8 cellular contexts compared by ENCODE assay signal in the genomic region with DNA sequence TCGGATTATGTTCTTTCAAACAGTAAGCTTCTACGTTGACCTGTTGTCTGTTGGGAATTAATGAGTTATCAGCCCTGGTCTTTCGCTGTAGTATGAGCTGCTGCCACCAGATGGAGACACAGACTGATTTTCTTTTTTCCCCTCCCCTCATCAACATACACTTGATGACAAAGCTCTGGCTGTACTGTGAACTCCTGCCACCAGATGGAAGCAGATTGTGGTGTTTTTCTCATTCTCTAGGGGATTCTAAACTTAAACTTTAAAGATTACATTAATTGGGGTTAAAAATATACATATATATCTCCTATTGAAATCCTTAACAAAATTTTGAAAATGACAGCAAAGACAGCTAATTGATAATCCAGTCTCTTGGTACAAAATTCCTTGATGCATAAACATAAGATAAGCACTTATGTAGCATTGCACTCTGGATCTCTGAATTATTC. TPM values are rescaled to one million over a fixed set of nuclear protein-coding genes. Genes with fewer than 3 reads are reported as not detected.
DNase-seq lines count a peak whose midpoint lies in the region; ATAC-seq, FAIRE-seq and TF ChIP-seq lines count a peak whose summit lies in the region.

No MANE protein-coding gene starts in this region.

- no peak overlapping the region for H3K27ac Mint-ChIP-seq in CD4-positive, CD25-positive, alpha-beta regulatory T cell
- no peak overlapping the region for H3K27ac Mint-ChIP-seq in activated CD4-positive, alpha-beta T cell treated with anti-CD3 and anti-CD28 coated beads for 36 hours

- H3K36me3 Mint-ChIP-seq in CD4-positive, CD25-positive, alpha-beta regulatory T cell: peaks cover 6% of the 10 kb centered on the region
- peaks cover 29% of the 10 kb centered on the region for H3K36me3 Mint-ChIP-seq in activated CD4-positive, alpha-beta T cell treated with anti-CD3 and anti-CD28 coated beads for 36 hours (ENCODE audit: low read depth)

- no peak overlapping the region for H3K27ac ChIP-seq in CD4-positive, CD25-positive, alpha-beta regulatory T cell (ENCODE audit: insufficient read depth, low read length, poor library complexity, severe bottlenecking)
- H3K27ac ChIP-seq in HepG2 (ENCODE audit: extremely low read length, insufficient read depth, low read length): no peak overlapping the region

- in situ Hi-C loops in HepG2 (cut with HindIII; ENCODE audit: extremely low pct_ligation_motif_present, low pct_unique_long_range_greater_than_20kb): loop anchor here (25.0 kb wide), 1 partner anchor 202 kb away; no protein-coding TSS in a partner anchor

- WGBS in HepG2 (ENCODE audit: low lambda C conversion rate): 17% methylated on average over 3 of the region's 3 CpGs

- H3K9me3 Mint-ChIP-seq in CD4-positive, CD25-positive, alpha-beta regulatory T cell: no peaks in the 10 kb centered on the region
- H3K9me3 Mint-ChIP-seq in activated CD4-positive, alpha-beta T cell treated with anti-CD3 and anti-CD28 coated beads for 36 hours (ENCODE audit: low read depth): no peaks in the 10 kb centered on the region

- TF ChIP-seq POLR2A in HepG2 (IDR thresholded peaks at IDR 0.05; ENCODE audit: insufficient read depth in 1 of 2, low read depth in 2 of 2, low read length in 2 of 2): no peak

- TF ChIP-seq CTCF in choroid plexus epithelial cell (conservative IDR thresholded peaks at IDR 0.05; ENCODE audit: low read depth, low read length) (peak; percentile 82), HepG2 (CRISPR knock-in tag; IDR thresholded peaks at IDR 0.05) (peak; percentile 84)

- H3K27me3 Mint-ChIP-seq in CD4-positive, CD25-positive, alpha-beta regulatory T cell: no peaks in the 10 kb centered on the region
- no peaks in the 10 kb centered on the region for H3K27me3 Mint-ChIP-seq in activated CD4-positive, alpha-beta T cell treated with anti-CD3 and anti-CD28 coated beads for 36 hours

- intact Hi-C loops in activated CD4-positive, alpha-beta T cell treated with anti-CD3 and anti-CD28 coated beads for 36 hours (cut with DNase I, micrococcal nuclease): loop anchor here (1.0 to 10.0 kb wide), 8 partner anchors 43 to 1919 kb away; a partner anchor contains a TSS
- intact Hi-C loops in HepG2 (cut with micrococcal nuclease; ENCODE audit: unreplicated experiment): loop anchor here (1.0 to 5.0 kb wide), 2 partner anchors 152 to 207 kb away; no protein-coding TSS in a partner anchor

- CTCF ChIA-PET in activated CD4-positive, alpha-beta T cell treated with anti-CD3 and anti-CD28 coated beads for 36 hours (lab: Charles Lee): interaction anchor here (0.6 to 1.9 kb wide), 33 partner anchors 10 to 1601 kb away, joined by 3 to 14 read pairs (median 4); no protein-coding TSS in a partner anchor
- CTCF ChIA-PET in HepG2 (lab: Yijun Ruan, JAX; ENCODE audit: low intra/inter-chr PET ratio, low total read pairs): interaction anchor here (1.2 to 1.6 kb wide), 2 partner anchors 151 to 207 kb away, joined by 4 to 17 read pairs; no protein-coding TSS in a partner anchor

- no peaks in the 10 kb centered on the region for H3K4me1 ChIP-seq in CD4-positive, CD25-positive, alpha-beta regulatory T cell (ENCODE audit: control insufficient read depth, insufficient read depth, low read length, poor library complexity, severe bottlenecking)
- H3K4me1 ChIP-seq in HepG2 (ENCODE audit: insufficient read depth, low read length): no peaks in the 10 kb centered on the region

- H3K4me3 Mint-ChIP-seq in CD4-positive, CD25-positive, alpha-beta regulatory T cell: no peak overlapping the region
- H3K4me3 Mint-ChIP-seq in activated CD4-positive, alpha-beta T cell treated with anti-CD3 and anti-CD28 coated beads for 36 hours: no peak overlapping the region

- no peak for TF ChIP-seq EP300 in HepG2 (IDR thresholded peaks at IDR 0.05; ENCODE audit: low read depth in 2 of 2, low read length in 2 of 2)
- no peak for TF ChIP-seq EP300 in HepG2 (CRISPR knock-in tag; IDR thresholded peaks at IDR 0.05; ENCODE audit: borderline replicate concordance)

- H3K9me3 ChIP-seq in CD4-positive, CD25-positive, alpha-beta regulatory T cell (ENCODE audit: control insufficient read depth in 2 of 2, low read length in 2 of 2): no peaks in the 10 kb centered on the region
- H3K9me3 ChIP-seq in HepG2 (ENCODE audit: low read length): no peaks in the 10 kb centered on the region

- H4K20me1 ChIP-seq in HepG2 (ENCODE audit: insufficient read depth, low read length): no peaks in the 10 kb centered on the region

- no peaks in the 10 kb centered on the region for H3K79me2 ChIP-seq in HepG2 (ENCODE audit: insufficient read depth, low read length)

- H3K36me3 ChIP-seq in CD4-positive, CD25-positive, alpha-beta regulatory T cell (ENCODE audit: control insufficient read depth, insufficient read depth, low read length): peaks cover 3% of the 10 kb centered on the region
- H3K36me3 ChIP-seq in HepG2 (replicated peaks in 1 of 2; ENCODE audit: control insufficient read depth in 1 of 2, insufficient read depth in 2 of 2, low read length in 2 of 2): peaks cover 0 to 14% of the 10 kb centered on the region in 2 experiments; a peak in 4 of 5 replicates

- H3K4me1 Mint-ChIP-seq in CD4-positive, CD25-positive, alpha-beta regulatory T cell: peaks cover 4 to 12% (median 7%) of the 10 kb centered on the region in 4 donors
- H3K4me1 Mint-ChIP-seq in activated CD4-positive, alpha-beta T cell treated with anti-CD3 and anti-CD28 coated beads for 36 hours: peaks cover 21% of the 10 kb centered on the region

- no peak overlapping the region for H2AFZ ChIP-seq in HepG2 (ENCODE audit: low read length)

- no peak overlapping the region for H3K9ac ChIP-seq in HepG2 (ENCODE audit: insufficient read depth, low read depth, low read length)

- H3K27me3 ChIP-seq in CD4-positive, CD25-positive, alpha-beta regulatory T cell (ENCODE audit: control insufficient read depth, insufficient read depth, low read length): no peaks in the 10 kb centered on the region
- H3K27me3 ChIP-seq in HepG2 (ENCODE audit: control insufficient read depth in 1 of 2, insufficient read depth in 2 of 2, low read length in 2 of 2): no peaks in the 10 kb centered on the region

- H3K4me2 ChIP-seq in HepG2 (ENCODE audit: low read depth, low read length): no peak overlapping the region

- peak; percentile 96 for FAIRE-seq in HepG2 (lab: Jason Lieb, UNC)

- peak; percentile 51 for TF ChIP-seq RAD21 in HepG2 (CRISPR knock-in tag; IDR thresholded peaks at IDR 0.05)

- peak; percentile 98 to 99 for ATAC-seq in CD4-positive, CD25-positive, alpha-beta regulatory T cell (ENCODE audit: low read depth in 2 of 2)
- ATAC-seq in GM19372 (IDR thresholded peaks at IDR 0.05; ENCODE audit: low read depth, unreplicated experiment): peak; percentile 51
- ATAC-seq in HG03439 (IDR thresholded peaks at IDR 0.05; ENCODE audit: unreplicated experiment): peak; percentile 90
- ATAC-seq in activated CD4-positive, alpha-beta T cell treated with anti-CD3 and anti-CD28 coated beads for 36 hours: peak; percentile 79
- ATAC-seq in HepG2: peak; percentile 91

- POLR2A ChIA-PET in activated CD4-positive, alpha-beta T cell treated with anti-CD3 and anti-CD28 coated beads for 36 hours (lab: Charles Lee): interaction anchor here (0.7 kb wide), 1 partner anchor 110 kb away, joined by 4 read pairs; no protein-coding TSS in a partner anchor
- POLR2A ChIA-PET in HepG2 (lab: Yijun Ruan, JAX): no interaction called here

- H3K4me3 ChIP-seq in CD4-positive, CD25-positive, alpha-beta regulatory T cell (ENCODE audit: low read depth, low read length): no peak overlapping the region
- no peak overlapping the region for H3K4me3 ChIP-seq in choroid plexus epithelial cell (ENCODE audit: low read depth, low read length)
- H3K4me3 ChIP-seq in HepG2 (replicated peaks in 1 of 3; ENCODE audit: insufficient read depth in 1 of 3, low read depth in 2 of 3, low read length in 3 of 3): no peak overlapping the region

- peak; percentile 46 to 85 (median 73) for DNase-seq in CD4-positive, CD25-positive, alpha-beta regulatory T cell
- peak; percentile 79 for DNase-seq in NCI-H460 (ENCODE audit: extremely low read depth, low read depth)
- DNase-seq in activated CD4-positive, alpha-beta T cell treated with anti-CD3 and anti-CD28 coated beads for 36 hours: peak; percentile 72
- DNase-seq in choroid plexus epithelial cell (ENCODE audit: low read depth): peak; percentile 86
- DNase-seq in HepG2 (ENCODE audit: low spot score): peak; percentile 62
- peak; percentile 27 for DNase-seq in stimulated activated CD8-positive, alpha-beta memory T cell treated with anti-CD3 and anti-CD28 coated beads, Interleukin-12 subunit alpha, Interleukin-12 subunit beta, amount 100 ng/mL, for 1 hour (ENCODE audit: low read depth)

- BruUV-seq in HepG2 (replicated peaks; lab: Mats Ljungman, UMichigan): no TSS peak

RNA-seq across cellular contexts. Expression of a gene that starts 44.8 kb away (rescaled TPM):
- 24.0 TPM for total RNA-seq in CD4-positive, CD25-positive, alpha-beta regulatory T cell
- polyA plus RNA-seq in CD4-positive, CD25-positive, alpha-beta regulatory T cell: 100 to 1,000 TPM in 1 of 4 donors, 10 to 100 TPM in 3; 68.8 to 105 (median 74.9) TPM
- total RNA-seq in NCI-H460 (2014; rRNA removed; shearing (Covaris generic)): 198 and 216 TPM in 2 replicates
- 113 and 146 TPM in 2 replicates for polyA plus RNA-seq in NCI-H460 (2014; cell fraction: nucleus; rRNA removed)
- 100 to 1,000 TPM; 100 to 124 TPM for total RNA-seq in activated CD4-positive, alpha-beta T cell treated with anti-CD3 and anti-CD28 coated beads for 36 hours
- total RNA-seq in HepG2 (2016; rRNA removed; fragmentation: Illumina TruSeq; extraction: Trizol): 91.9 and 115 TPM in 2 replicates
- 46.6 and 52.3 TPM in 2 replicates for total RNA-seq in HepG2 (2016; cell fraction: cytosol; rRNA removed; fragmentation: Illumina TruSeq; extraction: Trizol; ENCODE audit: low read depth)
- total RNA-seq in HepG2 (2016; cell fraction: insoluble cytoplasmic fraction; rRNA removed; fragmentation: Illumina TruSeq; extraction: Trizol): 95.1 and 105 TPM in 2 replicates
- total RNA-seq in HepG2 (2016; cell fraction: membrane; rRNA removed; fragmentation: Illumina TruSeq; extraction: Trizol): 91.1 and 102 TPM in 2 replicates
- total RNA-seq in HepG2 (2016; cell fraction: nucleus; rRNA removed; fragmentation: Illumina TruSeq; extraction: Trizol): 32.1 and 33.7 TPM in 2 replicates
- polyA plus RNA-seq in HepG2 (2011; rRNA removed): 29.6 and 40.5 TPM in 2 replicates
- polyA plus RNA-seq in HepG2 (2011; cell fraction: cytosol; rRNA removed): 27.2 and 29.2 TPM in 2 replicates
- 11.3 and 11.5 TPM in 2 replicates for polyA plus RNA-seq in HepG2 (2011; cell fraction: nucleus; rRNA removed)
- polyA plus RNA-seq in HepG2 (2012): 60.8 and 71.1 TPM in 2 replicates
- 48.6 and 66.4 TPM in 2 replicates for polyA plus RNA-seq in HepG2 (2016; cell fraction: cytosol; fragmentation: Illumina TruSeq; extraction: Trizol; ENCODE audit: low read depth)
- 126 and 134 TPM in 2 replicates for polyA plus RNA-seq in HepG2 (2016; cell fraction: insoluble cytoplasmic fraction; fragmentation: Illumina TruSeq; extraction: Trizol; ENCODE audit: low read depth)
- 84.4 and 95.5 TPM in 2 replicates for polyA plus RNA-seq in HepG2 (2016; cell fraction: membrane; fragmentation: Illumina TruSeq; extraction: Trizol; ENCODE audit: low read depth)
- 54.1 and 59.0 TPM in 2 replicates for polyA plus RNA-seq in HepG2 (2016; cell fraction: nucleus; fragmentation: Illumina TruSeq; extraction: Trizol; ENCODE audit: insufficient read depth, low read depth)
- polyA minus RNA-seq in HepG2 (2011; rRNA and poly(A)+ RNA removed; ENCODE audit: low replicate concordance): 17.4 and 47.2 TPM in 2 replicates
- polyA minus RNA-seq in HepG2 (2011; cell fraction: cytosol; rRNA and poly(A)+ RNA removed): 34.7 and 40.9 TPM in 2 replicates
- 11.2 and 16.8 TPM in 2 replicates for polyA minus RNA-seq in HepG2 (2011; cell fraction: nucleus; rRNA and poly(A)+ RNA removed)

RNA-seq across cellular contexts. Expression of a gene that starts 46.8 kb away (rescaled TPM):
- total RNA-seq in CD4-positive, CD25-positive, alpha-beta regulatory T cell: 1.0 TPM
- under 1 TPM in 3 of 4 donors, not detected in 1; 0.10 to 0.63 (median 0.30) TPM for polyA plus RNA-seq in CD4-positive, CD25-positive, alpha-beta regulatory T cell
- 0.64 and 0.84 TPM in 2 replicates for total RNA-seq in NCI-H460 (2014; rRNA removed; shearing (Covaris generic))
- polyA plus RNA-seq in NCI-H460 (2014; cell fraction: nucleus; rRNA removed): 0.07 and 0.40 TPM in 2 replicates
- 1 to 10 TPM; 3.0 to 3.7 TPM for total RNA-seq in activated CD4-positive, alpha-beta T cell treated with anti-CD3 and anti-CD28 coated beads for 36 hours
- total RNA-seq in HepG2 (2016; rRNA removed; fragmentation: Illumina TruSeq; extraction: Trizol): 0.07 and 0.27 TPM in 2 replicates
- total RNA-seq in HepG2 (2016; cell fraction: cytosol; rRNA removed; fragmentation: Illumina TruSeq; extraction: Trizol; ENCODE audit: low read depth): 0.20 and 0.35 TPM in 2 replicates
- total RNA-seq in HepG2 (2016; cell fraction: insoluble cytoplasmic fraction; rRNA removed; fragmentation: Illumina TruSeq; extraction: Trizol): 0.06 TPM in 1 of 2 replicates, not detected in the other
- 0.09 and 0.14 TPM in 2 replicates for total RNA-seq in HepG2 (2016; cell fraction: membrane; rRNA removed; fragmentation: Illumina TruSeq; extraction: Trizol)
- total RNA-seq in HepG2 (2016; cell fraction: nucleus; rRNA removed; fragmentation: Illumina TruSeq; extraction: Trizol): 0.22 and 0.50 TPM in 2 replicates
- 0.01 and 0.03 TPM in 2 replicates for polyA plus RNA-seq in HepG2 (2011; rRNA removed)
- polyA plus RNA-seq in HepG2 (2011; cell fraction: cytosol; rRNA removed): 0.05 TPM in 1 of 2 replicates, not detected in the other
- polyA plus RNA-seq in HepG2 (2011; cell fraction: nucleus; rRNA removed): 0.09 TPM in 1 of 2 replicates, not detected in the other
- polyA plus RNA-seq in HepG2 (2012): 0.03 TPM in 1 of 2 replicates, not detected in the other
- polyA plus RNA-seq in HepG2 (2016; cell fraction: cytosol; fragmentation: Illumina TruSeq; extraction: Trizol; ENCODE audit: low read depth): 0.03 TPM in 2 replicates
- polyA plus RNA-seq in HepG2 (2016; cell fraction: insoluble cytoplasmic fraction; fragmentation: Illumina TruSeq; extraction: Trizol; ENCODE audit: low read depth): not detected in 2 replicates
- 0.03 TPM in 1 of 2 replicates, not detected in the other for polyA plus RNA-seq in HepG2 (2016; cell fraction: membrane; fragmentation: Illumina TruSeq; extraction: Trizol; ENCODE audit: low read depth)
- polyA plus RNA-seq in HepG2 (2016; cell fraction: nucleus; fragmentation: Illumina TruSeq; extraction: Trizol; ENCODE audit: insufficient read depth, low read depth): 0.09 and 0.10 TPM in 2 replicates
- 0.04 and 0.12 TPM in 2 replicates for polyA minus RNA-seq in HepG2 (2011; rRNA and poly(A)+ RNA removed; ENCODE audit: low replicate concordance)
- polyA minus RNA-seq in HepG2 (2011; cell fraction: cytosol; rRNA and poly(A)+ RNA removed): not detected in 2 replicates
- 0.25 and 0.26 TPM in 2 replicates for polyA minus RNA-seq in HepG2 (2011; cell fraction: nucleus; rRNA and poly(A)+ RNA removed)

Comparison
In these comparisons a context has a peak if more than half of its experiments do, and no peak if none do; other contexts are left out.
1. DNase-seq: peak in every context shown above with its lines; median percentile 86 in choroid plexus epithelial cell; 79 in NCI-H460; 73 in CD4-positive, CD25-positive, alpha-beta regulatory T cell; 72 in activated CD4-positive, alpha-beta T cell treated with anti-CD3 and anti-CD28 coated beads for 36 hours; 62 in HepG2; 27 in stimulated activated CD8-positive, alpha-beta memory T cell treated with anti-CD3 and anti-CD28 coated beads, Interleukin-12 subunit alpha, Interleukin-12 subunit beta, amount 100 ng/mL, for 1 hour.